In genomic region chr1:193104906-193105820, GRCh38 we compare ENCODE assay signal across 8 cellular contexts. TPM values are rescaled to one million over a fixed set of nuclear protein-coding genes. Genes with fewer than 3 reads are reported as not detected.
A peak's percentile ranks its signal among the peaks of the same experiment; 100 is the strongest.
DNase-seq lines count a peak whose midpoint lies in the region; ATAC-seq and TF ChIP-seq lines count a peak whose summit lies in the region.

A gene with protein sequence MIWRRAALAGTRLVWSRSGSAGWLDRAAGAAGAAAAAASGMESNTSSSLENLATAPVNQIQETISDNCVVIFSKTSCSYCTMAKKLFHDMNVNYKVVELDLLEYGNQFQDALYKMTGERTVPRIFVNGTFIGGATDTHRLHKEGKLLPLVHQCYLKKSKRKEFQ (minus strand): TSS chr1:193105414. CDS start chr1:193105382, 32 bp downstream.

- H3K27ac Mint-ChIP-seq in endothelial cell (ENCODE audit: unreplicated experiment): no peak within 1 kb of the TSS

- TF ChIP-seq CTCF in OCI-LY1 (IDR thresholded peaks at IDR 0.05; ENCODE audit: low read length) (no peak), endothelial cell (IDR thresholded peaks at IDR 0.05; ENCODE audit: unreplicated experiment) (no peak)

- peak within 1 kb of the TSS; percentile 94 for H3K4me3 Mint-ChIP-seq in endothelial cell (ENCODE audit: unreplicated experiment)

- peak within 1 kb of the TSS; percentile 80 for H2AFZ ChIP-seq in OCI-LY1 (ENCODE audit: low read length)

- H3K9me3 ChIP-seq in OCI-LY1 (ENCODE audit: low read length): no peaks in the 10 kb centered on the region

- peak; percentile 93 for DNase-seq in D341Med (ENCODE audit: low spot score)
- peak; percentile 84 for DNase-seq in HT-29 (ENCODE audit: low spot score)
- DNase-seq in activated CD8-positive, alpha-beta memory T cell treated with anti-CD3 and anti-CD28 coated beads, Interleukin-2, amount 50 U/mL, for 48 hours: peak; percentile 81
- peak; percentile 84 for DNase-seq in endothelial cell (ENCODE audit: low spot score)
- DNase-seq in middle frontal gyrus (ENCODE audit: extremely low spot score, low spot score): peak; percentile 58
- peak; percentile 40 to 47 for DNase-seq in stimulated activated CD8-positive, alpha-beta memory T cell treated with anti-CD3 and anti-CD28 coated beads, Interleukin-2, amount 100 ng/mL, for 1 hour (ENCODE audit: low read depth in 2 of 2)

- ATAC-seq in GM21360 (IDR thresholded peaks at IDR 0.05; ENCODE audit: unreplicated experiment): peak; percentile 91

- H3K36me3 ChIP-seq in OCI-LY1 (ENCODE audit: insufficient read depth, low read length): peaks cover 8% of the 10 kb centered on the region; the same call in 1 of the 2 replicates

- H3K4me1 Mint-ChIP-seq in endothelial cell (ENCODE audit: unreplicated experiment): peaks cover 8% of the 10 kb centered on the region

- no peaks in the 10 kb centered on the region for H3F3A ChIP-seq in OCI-LY1 (ENCODE audit: insufficient read depth, low read length)

- H3K27me3 Mint-ChIP-seq in endothelial cell (ENCODE audit: unreplicated experiment): peaks cover 4% of the 10 kb centered on the region

- H3K9me3 Mint-ChIP-seq in endothelial cell (ENCODE audit: unreplicated experiment): no peaks in the 10 kb centered on the region

- H3K9ac ChIP-seq in OCI-LY1 (ENCODE audit: low read length): peak within 1 kb of the TSS; percentile 71

- H3K79me2 ChIP-seq in OCI-LY1 (ENCODE audit: insufficient read depth, low read length): peaks cover 16% of the 10 kb centered on the region; the same call in 1 of the 2 replicates

- H3K4me1 ChIP-seq in OCI-LY1 (ENCODE audit: insufficient read depth, low read length, severe bottlenecking): peaks cover 17% of the 10 kb centered on the region

- H4K20me1 ChIP-seq in OCI-LY1 (ENCODE audit: insufficient read depth, low read length): no peaks in the 10 kb centered on the region

- H3K27me3 ChIP-seq in OCI-LY1 (ENCODE audit: insufficient read depth, low read length): no peaks in the 10 kb centered on the region

- H3K4me2 ChIP-seq in OCI-LY1 (ENCODE audit: low read length): peak within 1 kb of the TSS; percentile 81

- H3K27ac ChIP-seq in OCI-LY1 (ENCODE audit: low read depth, low read length, poor library complexity, severe bottlenecking): no peak within 1 kb of the TSS

- no peaks in the 10 kb centered on the region for H3K9me2 ChIP-seq in OCI-LY1 (ENCODE audit: low read depth, low read length)

- H3K4me3 ChIP-seq in OCI-LY1 (ENCODE audit: low read depth, low read length, poor library complexity, severe bottlenecking): peak within 1 kb of the TSS; percentile 76

- no peaks in the 10 kb centered on the region for H3K36me3 Mint-ChIP-seq in endothelial cell (ENCODE audit: low read depth, unreplicated experiment)

RNA-seq across cellular contexts. Expression of the gene that starts here (rescaled TPM):
- 9.2 and 16.6 TPM in 2 replicates for total RNA-seq in HT-29 (2014; rRNA removed; shearing (Covaris generic))
- total RNA-seq in endothelial cell (ENCODE audit: unreplicated experiment): 11.0 TPM
